In the genomic region with DNA sequence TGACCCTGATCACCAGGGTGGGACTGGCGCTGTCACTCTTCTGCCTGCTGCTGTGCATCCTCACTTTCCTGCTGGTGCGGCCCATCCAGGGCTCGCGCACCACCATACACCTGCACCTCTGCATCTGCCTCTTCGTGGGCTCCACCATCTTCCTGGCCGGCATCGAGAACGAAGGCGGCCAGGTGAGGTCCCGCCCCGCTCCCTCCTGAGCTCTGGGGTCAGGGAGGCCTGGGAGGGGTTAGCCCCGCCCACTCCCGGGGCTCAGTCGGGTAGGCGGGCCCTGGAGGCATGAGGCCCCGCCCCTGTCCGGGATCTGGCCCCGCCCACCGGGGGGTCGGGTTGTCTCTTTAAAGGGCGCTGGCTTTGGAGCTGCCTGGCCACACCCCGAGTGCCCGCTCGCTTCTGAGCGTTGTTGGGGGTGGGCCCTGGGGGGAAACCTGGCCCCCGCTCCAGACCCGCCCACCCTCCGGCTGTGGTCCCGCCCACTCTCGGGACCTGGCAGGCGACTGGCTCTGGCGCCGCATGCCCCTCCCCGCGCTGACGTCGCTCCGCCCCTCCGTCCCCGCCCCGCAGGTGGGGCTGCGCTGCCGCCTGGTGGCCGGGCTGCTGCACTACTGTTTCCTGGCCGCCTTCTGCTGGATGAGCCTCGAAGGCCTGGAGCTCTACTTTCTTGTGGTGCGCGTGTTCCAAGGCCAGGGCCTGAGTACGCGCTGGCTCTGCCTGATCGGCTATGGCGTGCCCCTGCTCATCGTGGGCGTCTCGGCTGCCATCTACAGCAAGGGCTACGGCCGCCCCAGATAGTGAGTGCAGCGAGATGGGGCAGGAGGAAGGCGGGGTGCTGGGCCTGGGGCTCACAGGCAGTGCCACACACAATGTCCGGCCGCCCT, we compare ENCODE assay signal across 8 cellular contexts. TPM values are rescaled to one million over a fixed set of nuclear protein-coding genes. Genes with fewer than 3 reads are reported as not detected.
DNase-seq lines count a peak whose midpoint lies in the region; ATAC-seq and TF ChIP-seq lines count a peak whose summit lies in the region.

No MANE protein-coding gene starts in this region.

- H3K4me1 ChIP-seq in osteoblast (ENCODE audit: insufficient read depth, low read length) = peaks cover 4% of the 10 kb centered on the region

- H3K4me3 ChIP-seq in osteoblast (ENCODE audit: insufficient read depth, low read length) = peak overlapping the region; percentile 42

- H3K27me3 ChIP-seq in osteoblast (ENCODE audit: insufficient read depth, low read length) = no peaks in the 10 kb centered on the region

- H3K27me3 Mint-ChIP-seq in Calu3 (ENCODE audit: unreplicated experiment) = no peaks in the 10 kb centered on the region
- no peaks in the 10 kb centered on the region for H3K27me3 Mint-ChIP-seq in activated naive CD4-positive, alpha-beta T cell treated with anti-CD3 and anti-CD28 coated beads, Interleukin-2, amount 10 ng/mL, durations not matched to agents 7 days and 5 days

- DNase-seq in Calu3 (peak; percentile 41), SK-MEL-5 (ENCODE audit: low read depth, low spot score) (peak; percentile 82), glomerular visceral epithelial cell (ENCODE audit: extremely low spot score) (peak; percentile 76), osteoblast (ENCODE audit: insufficient read length, low spot score, missing footprints) (peak; percentile 99)
- DNase-seq in activated naive CD4-positive, alpha-beta T cell treated with anti-CD3 and anti-CD28 coated beads, Interleukin-2, amount 10 ng/mL, durations not matched to agents 7 days and 5 days = peak; percentile 91

- in situ Hi-C loops in SK-MEL-5 (cut with HindIII; ENCODE audit: low pct_unique_long_range_greater_than_20kb, low sequenced_read_pairs) = no loop called here

- no peak overlapping the region for H3K4me3 Mint-ChIP-seq in Calu3 (ENCODE audit: low read depth, unreplicated experiment)
- no peak overlapping the region for H3K4me3 Mint-ChIP-seq in activated naive CD4-positive, alpha-beta T cell treated with anti-CD3 and anti-CD28 coated beads, Interleukin-2, amount 10 ng/mL, durations not matched to agents 7 days and 5 days

- no peak overlapping the region for H2AFZ ChIP-seq in osteoblast (ENCODE audit: low read length)

- H3K9me3 ChIP-seq in osteoblast (ENCODE audit: low read depth, low read length) = no peaks in the 10 kb centered on the region

- peaks cover 91% of the 10 kb centered on the region for H3K36me3 ChIP-seq in osteoblast (ENCODE audit: insufficient read depth, low read length)

- peaks cover 8% of the 10 kb centered on the region for H3K4me1 Mint-ChIP-seq in Calu3 (ENCODE audit: low read depth, unreplicated experiment)
- H3K4me1 Mint-ChIP-seq in activated naive CD4-positive, alpha-beta T cell treated with anti-CD3 and anti-CD28 coated beads, Interleukin-2, amount 10 ng/mL, durations not matched to agents 7 days and 5 days = peaks cover 22% of the 10 kb centered on the region

- H3K36me3 Mint-ChIP-seq in Calu3 (ENCODE audit: insufficient read depth, unreplicated experiment) = peaks cover 70% of the 10 kb centered on the region
- peaks cover 81% of the 10 kb centered on the region for H3K36me3 Mint-ChIP-seq in activated naive CD4-positive, alpha-beta T cell treated with anti-CD3 and anti-CD28 coated beads, Interleukin-2, amount 10 ng/mL, durations not matched to agents 7 days and 5 days

- peak overlapping the region; percentile 50 for H3K27ac Mint-ChIP-seq in Calu3 (ENCODE audit: unreplicated experiment)
- peak overlapping the region; percentile 81 for H3K27ac Mint-ChIP-seq in activated naive CD4-positive, alpha-beta T cell treated with anti-CD3 and anti-CD28 coated beads, Interleukin-2, amount 10 ng/mL, durations not matched to agents 7 days and 5 days

- H3K9me3 Mint-ChIP-seq in Calu3 (ENCODE audit: low read depth, unreplicated experiment) = no peaks in the 10 kb centered on the region
- no peaks in the 10 kb centered on the region for H3K9me3 Mint-ChIP-seq in activated naive CD4-positive, alpha-beta T cell treated with anti-CD3 and anti-CD28 coated beads, Interleukin-2, amount 10 ng/mL, durations not matched to agents 7 days and 5 days

- no TSS peak for BruUV-seq in Calu3 (replicated peaks; lab: Mats Ljungman, UMichigan)

- peak; percentile 53 for ATAC-seq in GM21526 (IDR thresholded peaks at IDR 0.05; ENCODE audit: low FRiP score, unreplicated experiment)

- TF ChIP-seq CTCF in Calu3 (IDR thresholded peaks at IDR 0.05; ENCODE audit: unreplicated experiment) = peak; percentile 64
- peak; percentile 88 for TF ChIP-seq CTCF in LNCAP (IDR thresholded peaks at IDR 0.05)
- peak; percentile 59 for TF ChIP-seq CTCF in osteoblast (IDR thresholded peaks at IDR 0.05; ENCODE audit: extremely low read depth, low read depth, low read length)

- intact Hi-C loops in Calu3 (cut with micrococcal nuclease; ENCODE audit: unreplicated experiment) = no loop called here

- peaks cover 26% of the 10 kb centered on the region for H4K20me1 ChIP-seq in osteoblast (ENCODE audit: insufficient read depth, low read length)

- no peak overlapping the region for H3K27ac ChIP-seq in osteoblast (ENCODE audit: low read depth, low read length)
- peak overlapping the region; percentile 22 for H3K27ac ChIP-seq in temporal lobe (ENCODE audit: low read depth, low read length)

- H3K79me2 ChIP-seq in osteoblast (ENCODE audit: insufficient read depth, low read length) = peaks cover 12% of the 10 kb centered on the region

- CTCF ChIA-PET in Calu3 (lab: Charles Lee) = interaction anchor here (0.6 kb wide), 1 partner anchor 82 kb away, joined by 5 read pairs; no protein-coding TSS in a partner anchor
- CTCF ChIA-PET in activated naive CD4-positive, alpha-beta T cell treated with anti-CD3 and anti-CD28 coated beads, Interleukin-2, amount 10 ng/mL, durations not matched to agents 7 days and 5 days (lab: Charles Lee) = interaction anchor here (0.6 to 11.5 kb wide), 10 partner anchors 10 to 266 kb away, joined by 3 to 93 read pairs (median 4); a partner anchor contains a TSS

- no peak overlapping the region for H3K4me2 ChIP-seq in osteoblast (ENCODE audit: insufficient read depth, low read length)

RNA-seq across cellular contexts. Expression of a gene that starts 13.1 kb away (rescaled TPM):
- total RNA-seq in Calu3 (2022) (96.1 and 104 TPM in 2 replicates), osteoblast (42.1 and 49.2 TPM in 2 replicates), temporal lobe (23.1 TPM)
- total RNA-seq in SK-MEL-5 (2014; rRNA removed; shearing (Covaris generic)) = 72.9 and 76.8 TPM in 2 replicates
- 75.8 and 84.0 TPM in 2 replicates for polyA plus RNA-seq in SK-MEL-5 (2015; cell fraction: cytosol; rRNA removed)
- polyA plus RNA-seq in SK-MEL-5 (2015; cell fraction: nucleus; rRNA removed) = 530 and 585 TPM in 2 replicates

RNA-seq across cellular contexts. Expression of a gene that starts 24.8 kb away (rescaled TPM):
- 72.0 and 90.5 TPM in 2 replicates for total RNA-seq in Calu3 (2022)
- 11.3 and 14.2 TPM in 2 replicates for total RNA-seq in SK-MEL-5 (2014; rRNA removed; shearing (Covaris generic))
- 65.0 and 91.2 TPM in 2 replicates for polyA plus RNA-seq in SK-MEL-5 (2015; cell fraction: cytosol; rRNA removed)
- polyA plus RNA-seq in SK-MEL-5 (2015; cell fraction: nucleus; rRNA removed) = 45.5 and 96.8 TPM in 2 replicates
- total RNA-seq in osteoblast = 16.8 and 25.3 TPM in 2 replicates
- total RNA-seq in temporal lobe = 0.98 TPM

RNA-seq across cellular contexts. Expression of a gene that starts 27.1 kb away (rescaled TPM):
- total RNA-seq in Calu3 (2022) (138 and 139 TPM in 2 replicates), osteoblast (138 and 167 TPM in 2 replicates), temporal lobe (79.4 TPM)
- total RNA-seq in SK-MEL-5 (2014; rRNA removed; shearing (Covaris generic)) = 29.3 and 31.1 TPM in 2 replicates
- polyA plus RNA-seq in SK-MEL-5 (2015; cell fraction: cytosol; rRNA removed) = 46.7 and 52.6 TPM in 2 replicates
- 27.2 and 53.1 TPM in 2 replicates for polyA plus RNA-seq in SK-MEL-5 (2015; cell fraction: nucleus; rRNA removed)

Comparison
In these comparisons a context has a peak if more than half of its experiments do, and no peak if none do; other contexts are left out.
1. DNase-seq: peak in every context shown above with its lines; median percentile 99 in osteoblast; 91 in activated naive CD4-positive, alpha-beta T cell treated with anti-CD3 and anti-CD28 coated beads, Interleukin-2, amount 10 ng/mL, durations not matched to agents 7 days and 5 days; 82 in SK-MEL-5; 76 in glomerular visceral epithelial cell; 41 in Calu3.